ENCODE assay signal across 9 cellular contexts in the genomic region with DNA sequence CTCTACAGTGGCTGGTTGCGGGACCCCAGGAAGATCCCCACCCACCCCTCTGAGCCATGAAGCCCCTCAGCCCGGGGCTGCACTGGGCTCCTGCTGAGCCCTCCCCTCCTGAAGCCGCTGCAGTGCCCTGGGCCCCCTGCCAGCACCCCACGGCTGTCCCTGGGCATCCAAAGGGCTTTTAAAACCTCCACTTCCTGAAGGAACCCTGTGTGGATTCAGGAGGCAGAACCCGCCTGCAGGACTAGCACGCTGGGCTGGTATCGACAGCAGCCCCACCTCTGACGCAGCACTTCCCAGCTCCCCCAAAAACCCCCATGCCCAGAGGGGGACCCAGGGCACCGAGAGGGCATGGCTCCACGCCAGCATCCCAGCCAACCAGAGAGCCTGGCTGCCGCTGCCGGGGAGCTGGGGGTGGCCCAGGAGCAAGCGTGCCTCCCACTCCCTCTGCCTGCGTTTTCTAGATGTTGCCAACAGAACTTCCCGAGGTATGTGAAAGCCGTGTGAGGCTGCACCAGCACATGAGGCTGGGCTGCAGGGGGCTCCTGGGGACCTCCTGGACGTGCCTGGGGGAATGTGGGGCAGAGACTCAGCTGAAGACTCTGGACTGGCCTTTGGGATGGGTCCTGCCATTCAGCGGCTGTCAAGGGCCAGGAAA. TPM values are rescaled to one million over a fixed set of nuclear protein-coding genes. Genes with fewer than 3 reads are reported as not detected.
DNase-seq lines count a peak whose midpoint lies in the region; ATAC-seq and TF ChIP-seq lines count a peak whose summit lies in the region.
"Had no signal": no experiment of that assay in that cellular context is flagged by ENCODE, and none has a peak within 500 bp of the region (broad histone marks: within the 10 kb centered on the region; RNA-seq: fewer than 3 reads in every experiment).

No MANE protein-coding gene starts in this region.

- no peak for ATAC-seq in activated B cell treated with CpG ODN at 0.5 μM for 24 hours (ENCODE audit: low read depth)
- no peak for ATAC-seq in HG02571 (IDR thresholded peaks at IDR 0.05; ENCODE audit: unreplicated experiment)
- no peak for ATAC-seq in GM18909 (IDR thresholded peaks at IDR 0.05; ENCODE audit: poor library complexity, unreplicated experiment)
- no peak for ATAC-seq in HG03439 (IDR thresholded peaks at IDR 0.05; ENCODE audit: unreplicated experiment)

- TF ChIP-seq POLR2A in ovary (IDR thresholded peaks at IDR 0.05) = no peak

- POLR2A ChIA-PET in activated B cell treated with CpG ODN at 0.5 μM for 24 hours (lab: Charles Lee) = no interaction called here

- TF ChIP-seq CTCF in activated B cell treated with CpG ODN at 0.5 μM for 24 hours (IDR thresholded peaks at IDR 0.05) (no peak), fibroblast of pulmonary artery (IDR thresholded peaks at IDR 0.05; ENCODE audit: low read length, missing control alignments) (no peak), ovary (IDR thresholded peaks at IDR 0.05) (no peak)

- no peaks in the 10 kb centered on the region for H3K36me3 ChIP-seq in ovary

- CTCF ChIA-PET in activated B cell treated with CpG ODN at 0.5 μM for 24 hours (lab: Charles Lee) = no interaction called here

- H3K27me3 Mint-ChIP-seq in activated B cell treated with CpG ODN at 0.5 μM for 24 hours = no peaks in the 10 kb centered on the region

- peak overlapping the region; percentile 58 to 71 for H3K27ac ChIP-seq in ovary
- H3K27ac ChIP-seq: C4-2B had no signal

- intact Hi-C loops in activated B cell treated with CpG ODN at 0.5 μM for 24 hours (cut with micrococcal nuclease) = no loop called here
- intact Hi-C loops in ovary (cut with DNase I) = loop anchor here in 2 of 4 donors (5.0 to 10.0 kb wide), 2 partner anchors 162 to 279 kb away; a partner anchor contains a TSS

- H3K9me3 ChIP-seq in ovary = no peaks in the 10 kb centered on the region

- no peaks in the 10 kb centered on the region for H3K27me3 ChIP-seq in ovary

- DNase-seq in 8988T (peak; percentile 15), activated B cell treated with CpG ODN at 0.5 μM for 24 hours (peak; percentile 11), fibroblast of pulmonary artery (ENCODE audit: low read depth) (peak; percentile 70), ovary (peak; percentile 39 to 81 (median 71)), RKO (ENCODE audit: low spot score) (no peak)

- H3K9me3 Mint-ChIP-seq in activated B cell treated with CpG ODN at 0.5 μM for 24 hours = no peaks in the 10 kb centered on the region

- 9 to 21% (median 19%) methylated on average over 11 to 18 of the region's 18 CpGs for WGBS in ovary, 3 donors

- peaks cover 17% of the 10 kb centered on the region for H3K4me1 Mint-ChIP-seq in activated B cell treated with CpG ODN at 0.5 μM for 24 hours

- no peak overlapping the region for H3K27ac Mint-ChIP-seq in activated B cell treated with CpG ODN at 0.5 μM for 24 hours

- H3K4me3 ChIP-seq in fibroblast of pulmonary artery (replicated peaks; ENCODE audit: low read depth, low read length) = no peak overlapping the region
- peak overlapping the region; percentile 26 for H3K4me3 ChIP-seq in ovary

- TF ChIP-seq EP300 in ovary (IDR thresholded peaks at IDR 0.05) = no peak

- H3K4me1 ChIP-seq in ovary (ENCODE audit: insufficient read depth) = peaks cover 21% of the 10 kb centered on the region

- no peak overlapping the region for H3K4me3 Mint-ChIP-seq in activated B cell treated with CpG ODN at 0.5 μM for 24 hours

- H3K36me3 Mint-ChIP-seq in activated B cell treated with CpG ODN at 0.5 μM for 24 hours (ENCODE audit: low read depth) = peaks cover 43% of the 10 kb centered on the region

RNA-seq across cellular contexts. Expression of a gene that starts 6.3 kb away (rescaled TPM):
- total RNA-seq in activated B cell treated with CpG ODN at 0.5 μM for 24 hours (28.7 and 36.7 TPM in 2 replicates), ovary (10 to 100 TPM; 22.3 to 51.4 (median 35.3) TPM)
- polyA plus RNA-seq in ovary = 10 to 100 TPM; 10.3 to 41.5 TPM

RNA-seq across cellular contexts. Expression of a gene that starts 13.7 kb away (rescaled TPM):
- total RNA-seq in activated B cell treated with CpG ODN at 0.5 μM for 24 hours (17.9 and 19.0 TPM in 2 replicates), ovary (10 to 100 TPM in 6 of 7 donors, 1 to 10 TPM in 1; 9.3 to 17.4 (median 12.5) TPM)
- polyA plus RNA-seq in ovary = 10 to 100 TPM in 1 of 2 donors, 1 to 10 TPM in 1; 8.2 to 12.5 TPM

RNA-seq across cellular contexts. Expression of a gene that starts 13.7 kb away (rescaled TPM):
- total RNA-seq in activated B cell treated with CpG ODN at 0.5 μM for 24 hours (1.4 and 1.7 TPM in 2 replicates), ovary (10 to 100 TPM in 1 of 7 donors, 1 to 10 TPM in 5, under 1 TPM in 1; 0.95 to 11.4 (median 3.4) TPM)
- polyA plus RNA-seq in ovary = 1 to 10 TPM; 1.4 to 1.6 TPM
